ENCODE assay signal across 14 cellular contexts in genomic region chr11:130999086-130999485, GRCh38.
DNase-seq lines count a peak whose midpoint lies in the region; ATAC-seq and TF ChIP-seq lines count a peak whose summit lies in the region.
"Had no signal": no experiment of that assay in that cellular context is flagged by ENCODE, and none has a peak within 500 bp of the region (broad histone marks: within the 10 kb centered on the region; RNA-seq: fewer than 3 reads in every experiment).

No MANE protein-coding gene starts in this region.

- H3K4me2 ChIP-seq in mesendoderm (ENCODE audit: low read length), result no peak overlapping the region

- DNase-seq in AG04450 (ENCODE audit: low read depth, low spot score) (no peak), chondrocyte (ENCODE audit: low spot score) (no peak), iris pigment epithelial cell (ENCODE audit: low read depth) (peak; percentile 53), mesendoderm (no peak), colonic mucosa (no peak)
- DNase-seq in effector CD8-positive, alpha-beta T cell (lab: John Stamatoyannopoulos, UW), result no peak
- DNase-seq: amygdala; CD8-positive, alpha-beta memory T cell; cortex of kidney; esophagus squamous epithelium; stimulated activated naive CD8-positive, alpha-beta T cell treated with anti-CD3 and anti-CD28 coated beads, Interleukin-15, Interleukin-2, amounts not matched to agents 100 U/mL and 50 U/mL, for 24 hours had no signal

- CTCF ChIA-PET in AG04450 (lab: Charles Lee) (interaction anchor here (1.0 to 1.8 kb wide), 4 partner anchors 19 to 675 kb away, joined by 3 to 8 read pairs (median 4); no protein-coding TSS in a partner anchor), HEK293 (lab: Yijun Ruan, JAX) (interaction anchor here (0.7 kb wide), 1 partner anchor 8 kb away, joined by 4 read pairs; no protein-coding TSS in a partner anchor)

- H3K9me3 Mint-ChIP-seq in chondrocyte (ENCODE audit: low read depth), result no peaks in the 10 kb centered on the region

- H2AK5ac ChIP-seq in mesendoderm (ENCODE audit: low read length), result no peak overlapping the region

- ATAC-seq in HG02885 (IDR thresholded peaks at IDR 0.05; ENCODE audit: poor library complexity, unreplicated experiment), result no peak
- ATAC-seq: stimulated activated naive CD8-positive, alpha-beta T cell treated with anti-CD3 and anti-CD28 coated beads, Interleukin-15, Interleukin-2, amounts not matched to agents 100 U/mL and 50 U/mL, for 24 hours had no signal

- no CpG with 5 or more reads among the region's 1 CpG for WGBS in mesendoderm (ENCODE audit: extremely low coverage, insufficient coverage, low lambda C conversion rate)

- no peak for TF ChIP-seq CTCF in AG04450 (IDR thresholded peaks at IDR 0.05; ENCODE audit: low read depth, low read length)
- no peak for TF ChIP-seq CTCF in HEK293 (tag by site-specific recombination; IDR thresholded peaks at IDR 0.05)
- no peak for TF ChIP-seq CTCF in chondrocyte (IDR thresholded peaks at IDR 0.05)
- TF ChIP-seq CTCF in colonic mucosa (IDR thresholded peaks at IDR 0.05), result no peak

- H3K4me3 ChIP-seq in AG04450 (ENCODE audit: low read depth, low read length), result no peak overlapping the region
- no peak overlapping the region for H3K4me3 ChIP-seq in HEK293 (ENCODE audit: low read depth, low read length)
- H3K4me3 ChIP-seq in mesendoderm (ENCODE audit: low read length), result no peak overlapping the region
- no peak overlapping the region for H3K4me3 ChIP-seq in colonic mucosa
- H3K4me3 ChIP-seq: esophagus squamous epithelium, vagina had no signal

- peaks cover 2% of the 10 kb centered on the region; the same call in 1 of the 2 replicates for H3K4me1 ChIP-seq in HEK293 (ENCODE audit: control insufficient read depth, insufficient read depth, low read length)
- no peaks in the 10 kb centered on the region for H3K4me1 ChIP-seq in mesendoderm (ENCODE audit: control insufficient read depth, low read depth, low read length)
- H3K4me1 ChIP-seq in colonic mucosa, result no peaks in the 10 kb centered on the region

- H3K18ac ChIP-seq in mesendoderm (ENCODE audit: low read length), result no peak overlapping the region

- H3K4me3 Mint-ChIP-seq in chondrocyte (ENCODE audit: unreplicated experiment), result no peak overlapping the region
- H3K4me3 Mint-ChIP-seq: CD8-positive, alpha-beta memory T cell had no signal

- H2BK5ac ChIP-seq in mesendoderm (ENCODE audit: low read length), result no peak overlapping the region

- H3K4ac ChIP-seq in mesendoderm (ENCODE audit: low read depth, low read length), result no peak overlapping the region

- H3K36me3 ChIP-seq in HEK293 (ENCODE audit: control insufficient read depth in 2 of 2, insufficient read depth in 1 of 2, low read length in 2 of 2) (no peaks in the 10 kb centered on the region), mesendoderm (ENCODE audit: control insufficient read depth, insufficient read depth, low read length) (no peaks in the 10 kb centered on the region), colonic mucosa (no peaks in the 10 kb centered on the region)
- H3K36me3 ChIP-seq: esophagus squamous epithelium, vagina had no signal

- intact Hi-C loops in colonic mucosa (cut with DNase I), result no loop called here

- POLR2A ChIA-PET in AG04450 (lab: Yijun Ruan, JAX) (no interaction called here), HEK293 (lab: Yijun Ruan, JAX) (no interaction called here)

- H3K36me3 Mint-ChIP-seq in chondrocyte (ENCODE audit: low read depth), result no peaks in the 10 kb centered on the region
- H3K36me3 Mint-ChIP-seq: CD8-positive, alpha-beta memory T cell had no signal

- no peaks in the 10 kb centered on the region for H3K27me3 ChIP-seq in AG04450 (ENCODE audit: control insufficient read depth, insufficient read depth, low read length)
- H3K27me3 ChIP-seq in mesendoderm (ENCODE audit: insufficient read depth, low read length, poor library complexity), result no peaks in the 10 kb centered on the region
- H3K27me3 ChIP-seq in colonic mucosa, result no peaks in the 10 kb centered on the region
- H3K27me3 ChIP-seq: esophagus squamous epithelium, vagina had no signal

- H2BK15ac ChIP-seq in mesendoderm (replicated peaks; ENCODE audit: low read depth), result no peak overlapping the region

- H3K9me3 ChIP-seq in AG04450 (ENCODE audit: control insufficient read depth, insufficient read depth, low read length) (peaks cover 2% of the 10 kb centered on the region; the same call in 1 of the 2 replicates), HEK293 (ENCODE audit: control insufficient read depth, insufficient read depth, low read depth, low read length) (no peaks in the 10 kb centered on the region), colonic mucosa (no peaks in the 10 kb centered on the region)
- H3K9me3 ChIP-seq: esophagus squamous epithelium, vagina had no signal

- H3K27me3 Mint-ChIP-seq in chondrocyte (ENCODE audit: low read depth), result no peaks in the 10 kb centered on the region
- H3K27me3 Mint-ChIP-seq: CD8-positive, alpha-beta memory T cell had no signal

- H3K4me1 Mint-ChIP-seq in chondrocyte (ENCODE audit: low read depth), result peaks cover 26% of the 10 kb centered on the region
- H3K4me1 Mint-ChIP-seq: CD8-positive, alpha-beta memory T cell had no signal

- peak overlapping the region; percentile 81 for H3K27ac ChIP-seq in AG04450 (ENCODE audit: low read depth, low read length)
- H3K27ac ChIP-seq in HEK293 (ENCODE audit: extremely low read depth, low read depth, low read length), result no peak overlapping the region
- H3K27ac ChIP-seq in mesendoderm (ENCODE audit: low read depth, low read length), result no peak overlapping the region
- no peak overlapping the region for H3K27ac ChIP-seq in colonic mucosa
- H3K27ac ChIP-seq: esophagus squamous epithelium, vagina had no signal

- H3K79me1 ChIP-seq in mesendoderm (ENCODE audit: low read length), result no peaks in the 10 kb centered on the region

- no peak overlapping the region for H3K23ac ChIP-seq in mesendoderm (ENCODE audit: low read length)

- H2BK120ac ChIP-seq in mesendoderm (ENCODE audit: low read depth, low read length), result no peak overlapping the region

- no peak overlapping the region for H3K56ac ChIP-seq in mesendoderm (ENCODE audit: low read length)

- H3K27ac Mint-ChIP-seq in chondrocyte (ENCODE audit: unreplicated experiment), result peak overlapping the region; percentile 1

- H3K79me2 ChIP-seq in mesendoderm (ENCODE audit: control insufficient read depth, insufficient read depth, low read length), result no peaks in the 10 kb centered on the region

- no peak overlapping the region for H4K5ac ChIP-seq in mesendoderm (ENCODE audit: low read length)

- no peak overlapping the region for H4K8ac ChIP-seq in mesendoderm (ENCODE audit: low read depth, low read length)

- H3K9ac ChIP-seq in mesendoderm (ENCODE audit: low read length) (no peak overlapping the region), colonic mucosa (ENCODE audit: low read depth in 2 of 2, low read length in 2 of 2) (no peak overlapping the region)

TF ChIP-seq in HEK293, 187 proteins besides CTCF, POLR2A, EP300 and RAD21:
- TF ChIP-seq TRIM28 (IDR thresholded peaks at IDR 0.05; ENCODE audit: borderline replicate concordance, low read length), result peak; percentile 87; the same call in 1 of the 2 replicates
- TF ChIP-seq ZFP41 (tag by site-specific recombination; IDR thresholded peaks at IDR 0.05; ENCODE audit: borderline replicate concordance), result no peak
TF ChIP-seq in HEK293: peak in this region for 1.
